7 cellular contexts compared by ENCODE assay signal in the genomic region with DNA sequence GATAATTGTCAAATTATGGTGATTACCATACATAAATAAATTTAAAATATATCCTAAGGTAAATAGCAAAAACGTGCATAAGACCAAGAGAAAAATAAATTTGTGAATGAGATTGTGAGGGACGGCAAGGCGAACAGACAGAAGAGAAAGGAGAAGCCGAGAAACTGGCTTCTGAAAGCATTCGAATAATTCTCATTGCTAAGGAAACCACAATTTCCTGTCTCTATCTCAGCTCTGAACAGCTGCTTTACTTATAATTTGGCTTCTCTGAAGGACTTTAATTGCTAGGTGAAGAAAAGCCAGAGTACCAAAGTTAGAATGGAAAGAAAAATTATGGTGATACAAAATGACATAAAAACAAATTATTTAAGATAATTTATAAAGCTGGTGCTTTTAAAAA.
A peak's percentile ranks its signal among the peaks of the same experiment; 100 is the strongest.
DNase-seq lines count a peak whose midpoint lies in the region; ATAC-seq and TF ChIP-seq lines count a peak whose summit lies in the region.

No MANE protein-coding gene starts in this region.

- no peaks in the 10 kb centered on the region for H3F3A ChIP-seq in Loucy (ENCODE audit: low read depth)

- no peak for DNase-seq in natural killer cell
- no peak for DNase-seq in posterior vena cava (ENCODE audit: low spot score)
- no peak for DNase-seq in activated CD8-positive, alpha-beta memory T cell treated with anti-CD3 and anti-CD28 coated beads for 24 hours
- no peak for DNase-seq in glutamatergic neuron

- H3K4me1 ChIP-seq in Loucy (ENCODE audit: insufficient read depth, low read length, poor library complexity, severe bottlenecking): peaks cover 13% of the 10 kb centered on the region

- peak overlapping the region; percentile 57 for H3K4me2 ChIP-seq in Loucy (ENCODE audit: low read depth, low read length, poor library complexity, severe bottlenecking)

- intact Hi-C loops in natural killer cell (cut with micrococcal nuclease): no loop called here
- intact Hi-C loops in posterior vena cava (cut with DNase I): no loop called here

- no peak overlapping the region for H2AFZ ChIP-seq in Loucy (ENCODE audit: low read length)

- TF ChIP-seq CTCF in Loucy (conservative IDR thresholded peaks at IDR 0.05; ENCODE audit: low read length): no peak
- TF ChIP-seq CTCF in natural killer cell (IDR thresholded peaks at IDR 0.05): no peak
- TF ChIP-seq CTCF in glutamatergic neuron (IDR thresholded peaks at IDR 0.05; ENCODE audit: partially characterized antibody, unreplicated experiment): no peak

- no peaks in the 10 kb centered on the region for H3K79me2 ChIP-seq in Loucy (ENCODE audit: insufficient read depth, low read length)

- H3K4me3 ChIP-seq in Loucy (ENCODE audit: low read length, poor library complexity, severe bottlenecking): no peak overlapping the region

- no peak overlapping the region for H3K9ac ChIP-seq in Loucy (ENCODE audit: low read depth, low read length, poor library complexity, severe bottlenecking)

- no peaks in the 10 kb centered on the region for H3K9me3 Mint-ChIP-seq in natural killer cell
- H3K9me3 Mint-ChIP-seq in glutamatergic neuron (ENCODE audit: unreplicated experiment): peaks cover 9% of the 10 kb centered on the region

- H3K9me2 ChIP-seq in Loucy (replicated peaks; ENCODE audit: low read depth, low read length): no peaks in the 10 kb centered on the region

- H3K36me3 Mint-ChIP-seq in natural killer cell (no peaks in the 10 kb centered on the region), glutamatergic neuron (ENCODE audit: unreplicated experiment) (no peaks in the 10 kb centered on the region)

- H3K27ac Mint-ChIP-seq in natural killer cell: peak overlapping the region; percentile 32 to 55
- no peak overlapping the region for H3K27ac Mint-ChIP-seq in glutamatergic neuron (ENCODE audit: unreplicated experiment)

- H3K4me1 Mint-ChIP-seq in natural killer cell (peaks cover 16 to 22% of the 10 kb centered on the region in 2 donors), glutamatergic neuron (ENCODE audit: low read depth, unreplicated experiment) (peaks cover 24% of the 10 kb centered on the region)

- ATAC-seq in GM18907 (IDR thresholded peaks at IDR 0.05; ENCODE audit: unreplicated experiment) (peak; percentile 95), HG02610 (IDR thresholded peaks at IDR 0.05; ENCODE audit: unreplicated experiment) (peak; percentile 54), natural killer cell (peak in 2 of 3 donors; percentile 53 to 87)

- no peaks in the 10 kb centered on the region for H3K9me3 ChIP-seq in Loucy (ENCODE audit: insufficient read depth, low read depth, low read length)

- no peaks in the 10 kb centered on the region for H3K27me3 ChIP-seq in Loucy (ENCODE audit: insufficient read depth, low read length, poor library complexity, severe bottlenecking)

- no peaks in the 10 kb centered on the region for H3K36me3 ChIP-seq in Loucy (ENCODE audit: insufficient read depth, low read length)

- peaks cover 0 to 7% of the 10 kb centered on the region in 2 donors for H3K27me3 Mint-ChIP-seq in natural killer cell (ENCODE audit: low read depth in 2 of 2)
- H3K27me3 Mint-ChIP-seq in glutamatergic neuron (ENCODE audit: unreplicated experiment): peaks cover 4% of the 10 kb centered on the region

- peak overlapping the region; percentile 57 for H3K4me3 Mint-ChIP-seq in natural killer cell
- H3K4me3 Mint-ChIP-seq in glutamatergic neuron (ENCODE audit: unreplicated experiment): no peak overlapping the region

- H4K20me1 ChIP-seq in Loucy (ENCODE audit: insufficient read depth, low read length, poor library complexity, severe bottlenecking): no peaks in the 10 kb centered on the region
